ENCODE assay signal across 1 cellular context in the genomic region with DNA sequence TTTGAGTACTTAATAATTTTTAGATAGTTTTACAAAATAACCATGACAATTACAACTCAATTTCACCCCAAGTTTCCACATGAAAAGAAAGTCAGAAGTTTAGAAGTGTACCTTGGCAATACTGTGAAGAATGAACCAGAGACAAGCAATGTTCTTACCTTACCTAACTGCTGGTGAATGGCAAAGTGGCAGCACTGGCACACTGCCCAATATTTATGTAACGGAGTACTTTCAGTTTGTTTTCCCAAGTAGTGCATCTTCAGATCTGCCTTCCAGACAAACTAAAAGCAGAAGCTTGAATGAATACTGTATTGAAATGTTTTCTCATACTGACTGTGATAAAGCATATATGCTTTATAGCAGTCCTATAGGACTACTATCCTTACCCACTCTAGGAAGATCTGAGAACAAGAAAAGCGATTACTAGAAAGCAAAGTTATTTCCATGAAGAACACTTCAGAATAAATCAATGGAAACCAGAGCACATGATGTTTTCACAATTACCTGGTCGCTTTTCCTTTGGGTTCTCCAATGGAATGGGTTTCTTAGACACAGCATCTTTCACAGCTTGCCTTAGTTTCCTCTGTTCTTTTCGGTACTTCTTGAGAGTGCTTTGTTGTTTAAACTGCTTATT.
TF ChIP-seq lines count a peak whose summit lies in the region.

No MANE protein-coding gene starts in this region.

TF ChIP-seq in GM23338, 12 proteins besides CTCF, POLR2A, EP300 and RAD21 (continued from another document):
- TF ChIP-seq JUNB (IDR thresholded peaks at IDR 0.05; ENCODE audit: unreplicated experiment): no peak
- no peak for TF ChIP-seq STAT1 (IDR thresholded peaks at IDR 0.05; ENCODE audit: unreplicated experiment)
- TF ChIP-seq POLR2AphosphoS5 (IDR thresholded peaks at IDR 0.05; ENCODE audit: low read depth): no peak
- TF ChIP-seq ZNF331 (CRISPR knock-in tag; IDR thresholded peaks at IDR 0.05; ENCODE audit: low read depth): no peak
- no peak for TF ChIP-seq NANOG (IDR thresholded peaks at IDR 0.05; ENCODE audit: borderline replicate concordance)
- TF ChIP-seq, protein P1, sequence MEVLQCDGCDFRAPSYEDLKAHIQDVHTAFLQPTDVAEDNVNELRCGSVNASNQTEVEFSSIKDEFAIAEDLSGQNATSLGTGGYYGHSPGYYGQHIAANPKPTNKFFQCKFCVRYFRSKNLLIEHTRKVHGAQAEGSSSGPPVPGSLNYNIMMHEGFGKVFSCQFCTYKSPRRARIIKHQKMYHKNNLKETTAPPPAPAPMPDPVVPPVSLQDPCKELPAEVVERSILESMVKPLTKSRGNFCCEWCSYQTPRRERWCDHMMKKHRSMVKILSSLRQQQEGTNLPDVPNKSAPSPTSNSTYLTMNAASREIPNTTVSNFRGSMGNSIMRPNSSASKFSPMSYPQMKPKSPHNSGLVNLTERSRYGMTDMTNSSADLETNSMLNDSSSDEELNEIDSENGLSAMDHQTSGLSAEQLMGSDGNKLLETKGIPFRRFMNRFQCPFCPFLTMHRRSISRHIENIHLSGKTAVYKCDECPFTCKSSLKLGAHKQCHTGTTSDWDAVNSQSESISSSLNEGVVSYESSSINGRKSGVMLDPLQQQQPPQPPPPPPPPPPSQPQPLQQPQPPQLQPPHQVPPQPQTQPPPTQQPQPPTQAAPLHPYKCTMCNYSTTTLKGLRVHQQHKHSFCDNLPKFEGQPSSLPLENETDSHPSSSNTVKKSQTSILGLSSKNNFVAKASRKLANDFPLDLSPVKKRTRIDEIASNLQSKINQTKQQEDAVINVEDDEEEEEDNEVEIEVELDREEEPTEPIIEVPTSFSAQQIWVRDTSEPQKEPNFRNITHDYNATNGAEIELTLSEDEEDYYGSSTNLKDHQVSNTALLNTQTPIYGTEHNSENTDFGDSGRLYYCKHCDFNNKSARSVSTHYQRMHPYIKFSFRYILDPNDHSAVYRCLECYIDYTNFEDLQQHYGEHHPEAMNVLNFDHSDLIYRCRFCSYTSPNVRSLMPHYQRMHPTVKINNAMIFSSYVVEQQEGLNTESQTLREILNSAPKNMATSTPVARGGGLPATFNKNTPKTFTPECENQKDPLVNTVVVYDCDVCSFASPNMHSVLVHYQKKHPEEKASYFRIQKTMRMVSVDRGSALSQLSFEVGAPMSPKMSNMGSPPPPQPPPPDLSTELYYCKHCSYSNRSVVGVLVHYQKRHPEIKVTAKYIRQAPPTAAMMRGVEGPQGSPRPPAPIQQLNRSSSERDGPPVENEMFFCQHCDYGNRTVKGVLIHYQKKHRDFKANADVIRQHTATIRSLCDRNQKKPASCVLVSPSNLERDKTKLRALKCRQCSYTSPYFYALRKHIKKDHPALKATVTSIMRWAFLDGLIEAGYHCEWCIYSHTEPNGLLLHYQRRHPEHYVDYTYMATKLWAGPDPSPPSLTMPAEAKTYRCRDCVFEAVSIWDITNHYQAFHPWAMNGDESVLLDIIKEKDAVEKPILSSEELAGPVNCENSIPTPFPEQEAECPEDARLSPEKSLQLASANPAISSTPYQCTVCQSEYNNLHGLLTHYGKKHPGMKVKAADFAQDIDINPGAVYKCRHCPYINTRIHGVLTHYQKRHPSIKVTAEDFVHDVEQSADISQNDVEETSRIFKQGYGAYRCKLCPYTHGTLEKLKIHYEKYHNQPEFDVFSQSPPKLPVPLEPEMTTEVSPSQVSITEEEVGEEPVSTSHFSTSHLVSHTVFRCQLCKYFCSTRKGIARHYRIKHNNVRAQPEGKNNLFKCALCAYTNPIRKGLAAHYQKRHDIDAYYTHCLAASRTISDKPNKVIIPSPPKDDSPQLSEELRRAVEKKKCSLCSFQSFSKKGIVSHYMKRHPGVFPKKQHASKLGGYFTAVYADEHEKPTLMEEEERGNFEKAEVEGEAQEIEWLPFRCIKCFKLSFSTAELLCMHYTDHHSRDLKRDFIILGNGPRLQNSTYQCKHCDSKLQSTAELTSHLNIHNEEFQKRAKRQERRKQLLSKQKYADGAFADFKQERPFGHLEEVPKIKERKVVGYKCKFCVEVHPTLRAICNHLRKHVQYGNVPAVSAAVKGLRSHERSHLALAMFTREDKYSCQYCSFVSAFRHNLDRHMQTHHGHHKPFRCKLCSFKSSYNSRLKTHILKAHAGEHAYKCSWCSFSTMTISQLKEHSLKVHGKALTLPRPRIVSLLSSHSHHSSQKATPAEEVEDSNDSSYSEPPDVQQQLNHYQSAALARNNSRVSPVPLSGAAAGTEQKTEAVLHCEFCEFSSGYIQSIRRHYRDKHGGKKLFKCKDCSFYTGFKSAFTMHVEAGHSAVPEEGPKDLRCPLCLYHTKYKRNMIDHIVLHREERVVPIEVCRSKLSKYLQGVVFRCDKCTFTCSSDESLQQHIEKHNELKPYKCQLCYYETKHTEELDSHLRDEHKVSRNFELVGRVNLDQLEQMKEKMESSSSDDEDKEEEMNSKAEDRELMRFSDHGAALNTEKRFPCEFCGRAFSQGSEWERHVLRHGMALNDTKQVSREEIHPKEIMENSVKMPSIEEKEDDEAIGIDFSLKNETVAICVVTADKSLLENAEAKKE (CRISPR knock-in tag; IDR thresholded peaks at IDR 0.05): no peak
- no peak for TF ChIP-seq EZH2phosphoT487 (IDR thresholded peaks at IDR 0.05; ENCODE audit: unreplicated experiment)
- TF ChIP-seq, protein P2, sequence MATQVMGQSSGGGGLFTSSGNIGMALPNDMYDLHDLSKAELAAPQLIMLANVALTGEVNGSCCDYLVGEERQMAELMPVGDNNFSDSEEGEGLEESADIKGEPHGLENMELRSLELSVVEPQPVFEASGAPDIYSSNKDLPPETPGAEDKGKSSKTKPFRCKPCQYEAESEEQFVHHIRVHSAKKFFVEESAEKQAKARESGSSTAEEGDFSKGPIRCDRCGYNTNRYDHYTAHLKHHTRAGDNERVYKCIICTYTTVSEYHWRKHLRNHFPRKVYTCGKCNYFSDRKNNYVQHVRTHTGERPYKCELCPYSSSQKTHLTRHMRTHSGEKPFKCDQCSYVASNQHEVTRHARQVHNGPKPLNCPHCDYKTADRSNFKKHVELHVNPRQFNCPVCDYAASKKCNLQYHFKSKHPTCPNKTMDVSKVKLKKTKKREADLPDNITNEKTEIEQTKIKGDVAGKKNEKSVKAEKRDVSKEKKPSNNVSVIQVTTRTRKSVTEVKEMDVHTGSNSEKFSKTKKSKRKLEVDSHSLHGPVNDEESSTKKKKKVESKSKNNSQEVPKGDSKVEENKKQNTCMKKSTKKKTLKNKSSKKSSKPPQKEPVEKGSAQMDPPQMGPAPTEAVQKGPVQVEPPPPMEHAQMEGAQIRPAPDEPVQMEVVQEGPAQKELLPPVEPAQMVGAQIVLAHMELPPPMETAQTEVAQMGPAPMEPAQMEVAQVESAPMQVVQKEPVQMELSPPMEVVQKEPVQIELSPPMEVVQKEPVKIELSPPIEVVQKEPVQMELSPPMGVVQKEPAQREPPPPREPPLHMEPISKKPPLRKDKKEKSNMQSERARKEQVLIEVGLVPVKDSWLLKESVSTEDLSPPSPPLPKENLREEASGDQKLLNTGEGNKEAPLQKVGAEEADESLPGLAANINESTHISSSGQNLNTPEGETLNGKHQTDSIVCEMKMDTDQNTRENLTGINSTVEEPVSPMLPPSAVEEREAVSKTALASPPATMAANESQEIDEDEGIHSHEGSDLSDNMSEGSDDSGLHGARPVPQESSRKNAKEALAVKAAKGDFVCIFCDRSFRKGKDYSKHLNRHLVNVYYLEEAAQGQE (IDR thresholded peaks at IDR 0.05; ENCODE audit: unreplicated experiment): no peak
- TF ChIP-seq, protein P3, sequence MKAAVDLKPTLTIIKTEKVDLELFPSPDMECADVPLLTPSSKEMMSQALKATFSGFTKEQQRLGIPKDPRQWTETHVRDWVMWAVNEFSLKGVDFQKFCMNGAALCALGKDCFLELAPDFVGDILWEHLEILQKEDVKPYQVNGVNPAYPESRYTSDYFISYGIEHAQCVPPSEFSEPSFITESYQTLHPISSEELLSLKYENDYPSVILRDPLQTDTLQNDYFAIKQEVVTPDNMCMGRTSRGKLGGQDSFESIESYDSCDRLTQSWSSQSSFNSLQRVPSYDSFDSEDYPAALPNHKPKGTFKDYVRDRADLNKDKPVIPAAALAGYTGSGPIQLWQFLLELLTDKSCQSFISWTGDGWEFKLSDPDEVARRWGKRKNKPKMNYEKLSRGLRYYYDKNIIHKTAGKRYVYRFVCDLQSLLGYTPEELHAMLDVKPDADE (IDR thresholded peaks at IDR 0.05): no peak
- no peak for TF ChIP-seq CREB1 (CRISPR knock-in tag; IDR thresholded peaks at IDR 0.05; ENCODE audit: low read depth)
